Comparison of ENCODE assay signal across 22 cellular contexts in genomic region chr1:112318263-112318662, GRCh38.
DNase-seq lines count a peak whose midpoint lies in the region; ATAC-seq and TF ChIP-seq lines count a peak whose summit lies in the region.
"Had no signal": no experiment of that assay in that cellular context is flagged by ENCODE, and none has a peak within 500 bp of the region (broad histone marks: within the 10 kb centered on the region; RNA-seq: fewer than 3 reads in every experiment).

No MANE protein-coding gene starts in this region.

- H3K9me2 ChIP-seq in hepatocyte (replicated peaks; ENCODE audit: insufficient read depth): no peaks in the 10 kb centered on the region

- peak overlapping the region; percentile 46 for H3K4me2 ChIP-seq in hepatocyte

- no peaks in the 10 kb centered on the region for H3K9me3 ChIP-seq in right cardiac atrium (ENCODE audit: control insufficient read depth, low read length)
- no peaks in the 10 kb centered on the region for H3K9me3 ChIP-seq in right atrium auricular region
- no peaks in the 10 kb centered on the region for H3K9me3 ChIP-seq in hepatocyte (ENCODE audit: low read depth)
- H3K9me3 ChIP-seq in spleen: no peaks in the 10 kb centered on the region
- H3K9me3 ChIP-seq: BE2C, HAP-1 had no signal

- peaks cover 10% of the 10 kb centered on the region for H3K27me3 Mint-ChIP-seq in stimulated activated naive CD8-positive, alpha-beta T cell treated with anti-CD3 and anti-CD28 coated beads, Interleukin-15, amount 100 ng/mL, for 72 hours

- H3K4me1 ChIP-seq in right cardiac atrium (ENCODE audit: control insufficient read depth, insufficient read depth, low read length): peaks cover 5% of the 10 kb centered on the region
- H3K4me1 ChIP-seq in right atrium auricular region: no peaks in the 10 kb centered on the region
- H3K4me1 ChIP-seq in hepatocyte (ENCODE audit: insufficient read depth): peaks cover 17% of the 10 kb centered on the region
- H3K4me1 ChIP-seq in spleen: peaks cover 2 to 7% (median 4%) of the 10 kb centered on the region in 6 donors
- H3K4me1 ChIP-seq: BE2C, HAP-1 had no signal

- no peaks in the 10 kb centered on the region for H4K20me1 ChIP-seq in hepatocyte (ENCODE audit: insufficient read depth, poor library complexity, severe bottlenecking)

- H3K36me3 ChIP-seq in right atrium auricular region (no peaks in the 10 kb centered on the region), hepatocyte (replicated peaks; ENCODE audit: insufficient read depth, low read depth) (no peaks in the 10 kb centered on the region), spleen (no peaks in the 10 kb centered on the region)
- H3K36me3 ChIP-seq: BE2C, HAP-1 had no signal

- H3K4me3 ChIP-seq in right cardiac atrium (ENCODE audit: low read length) (no peak overlapping the region), right atrium auricular region (no peak overlapping the region), hepatocyte (no peak overlapping the region), spleen (no peak overlapping the region)
- H3K4me3 ChIP-seq: HAP-1 had no signal

- WGBS in right cardiac atrium: 84% methylated on average over 2 of the region's 2 CpGs
- WGBS in hepatocyte (ENCODE audit: low lambda C conversion rate, missing lambda C conversion rate): 68% methylated on average over 2 of the region's 2 CpGs
- 76 to 89% (median 89%) methylated on average over 2 of the region's 2 CpGs for WGBS in spleen, 5 donors

- no peaks in the 10 kb centered on the region for H3K79me2 ChIP-seq in hepatocyte

- H3K27me3 ChIP-seq in right cardiac atrium (ENCODE audit: control insufficient read depth, insufficient read depth): no peaks in the 10 kb centered on the region
- no peaks in the 10 kb centered on the region for H3K27me3 ChIP-seq in right atrium auricular region
- H3K27me3 ChIP-seq in hepatocyte: no peaks in the 10 kb centered on the region
- H3K27me3 ChIP-seq in spleen (replicated peaks in 1 of 7): peaks cover 0 to 7% (median 0%) of the 10 kb centered on the region in 7 donors

- H3K27ac Mint-ChIP-seq in stimulated activated naive CD8-positive, alpha-beta T cell treated with anti-CD3 and anti-CD28 coated beads, Interleukin-15, amount 100 ng/mL, for 72 hours: peak overlapping the region in 1 of 2 donors; percentile 13
- H3K27ac Mint-ChIP-seq: CD4-positive, alpha-beta T cell; IgD-negative memory B cell had no signal

- no peak overlapping the region for H2AFZ ChIP-seq in hepatocyte

- DNase-seq in right cardiac atrium (no peak), right atrium auricular region (ENCODE audit: low spot score) (no peak), hepatocyte (ENCODE audit: low spot score) (no peak), spleen (no peak), NCI-H2029 (lab: John Stamatoyannopoulos, UW) (no peak)
- DNase-seq in stimulated activated CD8-positive, alpha-beta memory T cell treated with anti-CD3 and anti-CD28 coated beads, Interleukin-4, amount 100 ng/mL, for 48 hours: no peak
- no peak for DNase-seq in stimulated activated naive CD8-positive, alpha-beta T cell treated with anti-CD3 and anti-CD28 coated beads, Interleukin-15, amount 100 ng/mL, for 72 hours
- DNase-seq: BE2C; Calu3; CD4-positive, alpha-beta T cell; DMS53; NCI-H1436; NCI-H2029 treated with DMSO at 0.1 percent for 48 hours; NCI-H2171 treated with DMSO at 0.1 percent for 48 hours; NCI-H774; PC-3 had no signal

- intact Hi-C loops in right cardiac atrium (cut with DNase I) (no loop called here), spleen (cut with DNase I; ENCODE audit: low total_unique reads) (no loop called here)

- H3K4me1 Mint-ChIP-seq in stimulated activated naive CD8-positive, alpha-beta T cell treated with anti-CD3 and anti-CD28 coated beads, Interleukin-15, amount 100 ng/mL, for 72 hours: peaks cover 5% of the 10 kb centered on the region
- H3K4me1 Mint-ChIP-seq: IgD-negative memory B cell had no signal

- TF ChIP-seq CTCF in right atrium auricular region (IDR thresholded peaks at IDR 0.05) (no peak), hepatocyte (IDR thresholded peaks at IDR 0.05; ENCODE audit: poor library complexity) (no peak), spleen (IDR thresholded peaks at IDR 0.05 in 8 of 11, conservative IDR thresholded peaks at IDR 0.05 in 3 of 11) (no peak)

- H3K27ac ChIP-seq in right cardiac atrium (ENCODE audit: low read length) (peak overlapping the region; percentile 6), right atrium auricular region (no peak overlapping the region), hepatocyte (peak overlapping the region; percentile 20), spleen (peak overlapping the region in 7 of 8 donors; percentile 4 to 67 (median 42))
- H3K27ac ChIP-seq: 22Rv1, HL-60, RWPE1 had no signal

- TF ChIP-seq POLR2A in spleen (IDR thresholded peaks at IDR 0.05): no peak

- no peak for ATAC-seq in right cardiac atrium
- no peak for ATAC-seq in GM19455 (IDR thresholded peaks at IDR 0.05; ENCODE audit: unreplicated experiment)
- ATAC-seq in stimulated activated naive CD8-positive, alpha-beta T cell treated with anti-CD3 and anti-CD28 coated beads, Interleukin-15, amount 100 ng/mL, for 72 hours: no peak
- ATAC-seq: PC-3 had no signal

- no peak overlapping the region for H3K4me3 Mint-ChIP-seq in stimulated activated naive CD8-positive, alpha-beta T cell treated with anti-CD3 and anti-CD28 coated beads, Interleukin-15, amount 100 ng/mL, for 72 hours
- H3K4me3 Mint-ChIP-seq: CD4-positive, alpha-beta T cell; IgD-negative memory B cell had no signal

- no peaks in the 10 kb centered on the region for H3K9me3 Mint-ChIP-seq in stimulated activated naive CD8-positive, alpha-beta T cell treated with anti-CD3 and anti-CD28 coated beads, Interleukin-15, amount 100 ng/mL, for 72 hours
- H3K9me3 Mint-ChIP-seq: CD4-positive, alpha-beta T cell had no signal

Comparison
In these comparisons a context has a peak if more than half of its experiments do, and no peak if none do; other contexts are left out.
1. H3K27ac ChIP-seq: peak in right cardiac atrium (single experiment), hepatocyte (single experiment) and spleen (7 of 8); none in right atrium auricular region (0 of 2).